ENCODE assay signal across 17 cellular contexts in the genomic region with DNA sequence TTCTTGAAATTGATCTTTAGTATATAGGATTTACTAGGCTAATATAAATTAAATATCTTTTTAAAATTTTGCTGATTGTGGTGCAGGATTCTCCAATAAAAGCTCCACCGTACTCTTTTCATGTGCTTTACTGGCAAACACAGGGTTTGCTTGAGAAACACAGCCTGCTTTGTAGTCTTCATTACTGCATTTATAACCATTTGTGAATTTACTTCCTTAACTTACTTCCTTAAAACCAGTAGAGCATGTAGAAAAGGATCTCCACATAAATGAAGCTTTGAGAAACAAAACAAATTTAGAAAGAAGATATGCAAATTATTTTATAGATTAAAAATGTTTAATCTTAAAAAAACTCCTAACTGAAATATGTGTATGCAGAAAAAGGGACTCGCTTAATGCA. TPM values are rescaled to one million over a fixed set of nuclear protein-coding genes. Genes with fewer than 3 reads are reported as not detected.
DNase-seq lines count a peak whose midpoint lies in the region; ATAC-seq and TF ChIP-seq lines count a peak whose summit lies in the region.
"Had no signal": no experiment of that assay in that cellular context is flagged by ENCODE, and none has a peak within 500 bp of the region (broad histone marks: within the 10 kb centered on the region; RNA-seq: fewer than 3 reads in every experiment).

No MANE protein-coding gene starts in this region.

- intact Hi-C loops in activated B cell treated with CpG ODN at 0.5 μM for 24 hours (cut with micrococcal nuclease): no loop called here
- intact Hi-C loops in lower leg skin (cut with DNase I; ENCODE audit: low total_unique reads): no loop called here

- POLR2A ChIA-PET in activated B cell treated with CpG ODN at 0.5 μM for 24 hours (lab: Charles Lee): interaction anchor here (0.6 to 9.7 kb wide), 21 partner anchors 8 to 120 kb away, joined by 3 to 133 read pairs (median 7); a partner anchor contains a TSS
- POLR2A ChIA-PET in activated CD4-positive, alpha-beta T cell treated with anti-CD3 and anti-CD28 coated beads, Interleukin-2, amount 10 ng/mL, durations not matched to agents 7 days and 5 days (lab: Charles Lee): no interaction called here

- peaks cover 62% of the 10 kb centered on the region for H3K4me1 ChIP-seq in BLaER1

- H3K9me3 Mint-ChIP-seq in activated B cell treated with CpG ODN at 0.5 μM for 24 hours: no peaks in the 10 kb centered on the region
- H3K9me3 Mint-ChIP-seq in naive B cell: peaks cover 0 to 4% (median 0%) of the 10 kb centered on the region in 7 donors
- no peaks in the 10 kb centered on the region for H3K9me3 Mint-ChIP-seq in activated CD4-positive, alpha-beta T cell treated with anti-CD3 and anti-CD28 coated beads, Interleukin-2, amount 10 ng/mL, durations not matched to agents 7 days and 5 days
- H3K9me3 Mint-ChIP-seq: activated T-helper 1 cell treated with anti-CD3 and anti-CD28 coated beads, Interleukin-12 subunit alpha, Interleukin-12 subunit beta, Interleukin-2, Interleukin-4 antibody, amounts not matched to agents 30 ng/mL and 10 ng/mL and 1 ng/mL, durations not matched to agents 14 hours and 24 hours and 36 hours; neural crest cell had no signal

- H3K9me3 ChIP-seq in BLaER1: peaks cover 9% of the 10 kb centered on the region
- H3K9me3 ChIP-seq: SJSA1 had no signal

- no peak overlapping the region for H3K9ac ChIP-seq in BLaER1

- CTCF ChIA-PET in activated B cell treated with CpG ODN at 0.5 μM for 24 hours (lab: Charles Lee): interaction anchor here (0.7 to 2.4 kb wide), 3 partner anchors 23 to 79 kb away, joined by 3 to 16 read pairs (median 3); no protein-coding TSS in a partner anchor
- CTCF ChIA-PET in activated CD4-positive, alpha-beta T cell treated with anti-CD3 and anti-CD28 coated beads, Interleukin-2, amount 10 ng/mL, durations not matched to agents 7 days and 5 days (lab: Charles Lee): interaction anchor here (0.8 to 1.2 kb wide), 2 partner anchors 10 to 55 kb away, joined by 3 read pairs; no protein-coding TSS in a partner anchor

- H3K27ac ChIP-seq in BLaER1: peak overlapping the region; percentile 60
- H3K27ac ChIP-seq: SJSA1 had no signal

- H3K36me3 ChIP-seq in BLaER1: peaks cover 14% of the 10 kb centered on the region

- H3K4me1 Mint-ChIP-seq in activated B cell treated with CpG ODN at 0.5 μM for 24 hours: peaks cover 64% of the 10 kb centered on the region
- peaks cover 47 to 63% (median 50%) of the 10 kb centered on the region in 3 donors for H3K4me1 Mint-ChIP-seq in naive B cell
- H3K4me1 Mint-ChIP-seq in activated CD4-positive, alpha-beta T cell treated with anti-CD3 and anti-CD28 coated beads, Interleukin-2, amount 10 ng/mL, durations not matched to agents 7 days and 5 days: peaks cover 2% of the 10 kb centered on the region

- TF ChIP-seq CTCF in activated B cell treated with CpG ODN at 0.5 μM for 24 hours (IDR thresholded peaks at IDR 0.05) (no peak), lower leg skin (IDR thresholded peaks at IDR 0.05) (no peak)

- H3K4me3 Mint-ChIP-seq in activated B cell treated with CpG ODN at 0.5 μM for 24 hours (peak overlapping the region; percentile 50), naive B cell (peak overlapping the region; percentile 65 to 88 (median 74))
- H3K4me3 Mint-ChIP-seq in activated CD4-positive, alpha-beta T cell treated with anti-CD3 and anti-CD28 coated beads, Interleukin-2, amount 10 ng/mL, durations not matched to agents 7 days and 5 days: no peak overlapping the region
- H3K4me3 Mint-ChIP-seq: activated T-helper 1 cell treated with anti-CD3 and anti-CD28 coated beads, Interleukin-12 subunit alpha, Interleukin-12 subunit beta, Interleukin-2, Interleukin-4 antibody, amounts not matched to agents 30 ng/mL and 10 ng/mL and 1 ng/mL, durations not matched to agents 14 hours and 24 hours and 36 hours; neural crest cell had no signal

- no peak overlapping the region for H3K4me3 ChIP-seq in BLaER1
- no peak overlapping the region for H3K4me3 ChIP-seq in lower leg skin (ENCODE audit: low read depth, poor library complexity, severe bottlenecking)
- H3K4me3 ChIP-seq: SJSA1, skin epidermis had no signal

- peak overlapping the region; percentile 68 for H3K4me2 ChIP-seq in BLaER1

- H3K36me3 Mint-ChIP-seq in activated B cell treated with CpG ODN at 0.5 μM for 24 hours (ENCODE audit: low read depth): peaks cover 53% of the 10 kb centered on the region
- H3K36me3 Mint-ChIP-seq in naive B cell: peaks cover 15 to 18% of the 10 kb centered on the region in 2 donors
- H3K36me3 Mint-ChIP-seq in activated CD4-positive, alpha-beta T cell treated with anti-CD3 and anti-CD28 coated beads, Interleukin-2, amount 10 ng/mL, durations not matched to agents 7 days and 5 days (ENCODE audit: low read depth): peaks cover 15% of the 10 kb centered on the region

- 59 to 62% methylated on average over 2 of the region's 2 CpGs for WGBS in lower leg skin, 2 donors

- no peaks in the 10 kb centered on the region for H3K27me3 Mint-ChIP-seq in activated B cell treated with CpG ODN at 0.5 μM for 24 hours
- no peaks in the 10 kb centered on the region for H3K27me3 Mint-ChIP-seq in naive B cell
- no peaks in the 10 kb centered on the region for H3K27me3 Mint-ChIP-seq in activated CD4-positive, alpha-beta T cell treated with anti-CD3 and anti-CD28 coated beads, Interleukin-2, amount 10 ng/mL, durations not matched to agents 7 days and 5 days

- no peak for TF ChIP-seq POLR2A in lower leg skin (IDR thresholded peaks at IDR 0.05)

- ATAC-seq in activated B cell treated with CpG ODN at 0.5 μM for 24 hours (ENCODE audit: low read depth): peak; percentile 31
- peak; percentile 71 to 73 for ATAC-seq in naive B cell (ENCODE audit: low read depth in 2 of 2)
- ATAC-seq in HG03175 (IDR thresholded peaks at IDR 0.05; ENCODE audit: unreplicated experiment): no peak
- no peak for ATAC-seq in HG02970 (IDR thresholded peaks at IDR 0.05; ENCODE audit: low FRiP score, unreplicated experiment)

- H3K27ac Mint-ChIP-seq in activated B cell treated with CpG ODN at 0.5 μM for 24 hours (peak overlapping the region; percentile 94), naive B cell (peak overlapping the region in 5 of 6 donors; percentile 3 to 96 (median 77))
- no peak overlapping the region for H3K27ac Mint-ChIP-seq in activated CD4-positive, alpha-beta T cell treated with anti-CD3 and anti-CD28 coated beads, Interleukin-2, amount 10 ng/mL, durations not matched to agents 7 days and 5 days
- H3K27ac Mint-ChIP-seq: activated T-helper 1 cell treated with anti-CD3 and anti-CD28 coated beads, Interleukin-12 subunit alpha, Interleukin-12 subunit beta, Interleukin-2, Interleukin-4 antibody, amounts not matched to agents 30 ng/mL and 10 ng/mL and 1 ng/mL, durations not matched to agents 14 hours and 24 hours and 36 hours had no signal

- DNase-seq in NCI-H1048 (lab: John Stamatoyannopoulos, UW) (peak; percentile 50), activated B cell treated with CpG ODN at 0.5 μM for 24 hours (no peak), naive B cell (peak; percentile 64), lower leg skin (ENCODE audit: low spot score in 2 of 2) (no peak)
- DNase-seq in activated CD4-positive, alpha-beta T cell treated with anti-CD3 and anti-CD28 coated beads, Interleukin-2, amount 10 ng/mL, durations not matched to agents 7 days and 5 days: no peak
- DNase-seq: activated CD4-positive, alpha-beta T cell treated with anti-CD3 and anti-CD28 coated beads for 1 hour; aorta; dermis blood vessel endothelial cell; NCI-H1105; NCI-H446 had no signal

- H4K20me1 ChIP-seq in BLaER1: no peaks in the 10 kb centered on the region

- H3K27me3 ChIP-seq in BLaER1: no peaks in the 10 kb centered on the region
- H3K27me3 ChIP-seq: SJSA1 had no signal

RNA-seq across cellular contexts. Expression of a gene that starts 28.8 kb away (rescaled TPM):
- total RNA-seq in activated B cell treated with CpG ODN at 0.5 μM for 24 hours (277 and 288 TPM in 2 replicates), lower leg skin (10 to 100 TPM; 40.8 to 83.1 (median 56.3) TPM)
- polyA plus RNA-seq in naive B cell (ENCODE audit: low read depth in 6 of 6): 100 to 1,000 TPM; 239 to 378 (median 304) TPM
- 10 to 100 TPM in 1 of 2 experiments, 1 to 10 TPM in 1; 9.0 to 10.3 TPM for total RNA-seq in activated CD4-positive, alpha-beta T cell treated with anti-CD3 and anti-CD28 coated beads, Interleukin-2, amount 10 ng/mL, durations not matched to agents 7 days and 5 days

Comparison
In these comparisons a context has a peak if more than half of its experiments do, and no peak if none do; other contexts are left out.
1. DNase-seq: peak in NCI-H1048 (single experiment) and naive B cell (single experiment); none in activated B cell treated with CpG ODN at 0.5 μM for 24 hours (single experiment), activated CD4-positive, alpha-beta T cell treated with anti-CD3 and anti-CD28 coated beads, Interleukin-2, amount 10 ng/mL, durations not matched to agents 7 days and 5 days (single experiment) and lower leg skin (0 of 2).
2. ATAC-seq: peak in activated B cell treated with CpG ODN at 0.5 μM for 24 hours (single experiment) and naive B cell (2 of 2); none in HG03175 (single experiment) and HG02970 (single experiment).